ENCODE assay signal across 9 cellular contexts in the genomic region with DNA sequence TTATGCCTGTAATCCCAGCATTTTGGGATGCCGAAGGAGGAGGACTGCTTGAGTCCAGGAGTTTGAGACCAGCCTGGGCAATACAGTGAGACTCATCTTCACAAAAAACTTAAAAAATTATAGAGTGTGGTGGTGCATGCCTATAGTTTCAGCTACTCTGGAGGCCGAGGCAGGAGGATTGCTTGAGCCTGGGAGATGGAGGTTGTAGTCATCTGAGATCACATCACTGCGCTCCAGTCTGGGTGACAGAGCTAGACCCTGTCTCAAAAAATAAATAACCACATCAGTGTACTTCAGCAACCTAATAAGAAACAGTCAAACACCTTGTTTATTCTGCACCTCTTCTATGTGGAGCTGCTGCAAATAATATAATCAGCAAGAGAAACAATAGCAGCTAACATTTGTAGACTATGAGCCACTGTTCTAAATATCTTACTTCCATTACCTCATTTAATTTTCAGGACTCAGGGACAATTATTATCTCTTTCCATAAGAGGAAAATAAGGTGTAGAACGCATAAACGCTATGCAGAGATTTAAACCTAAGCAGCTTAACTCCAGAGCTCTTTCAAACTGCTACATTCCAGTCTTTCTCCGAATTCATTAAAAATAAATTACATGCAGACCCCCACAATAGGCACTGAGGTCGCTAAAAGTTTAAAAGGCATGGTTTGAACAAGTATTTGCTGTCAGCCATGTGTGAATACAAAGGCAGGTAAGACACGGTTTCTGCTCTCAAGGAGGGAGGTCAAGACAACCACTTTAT. TPM values are rescaled to one million over a fixed set of nuclear protein-coding genes. Genes with fewer than 3 reads are reported as not detected.
DNase-seq lines count a peak whose midpoint lies in the region; ATAC-seq, FAIRE-seq and TF ChIP-seq lines count a peak whose summit lies in the region.
"Had no signal": no experiment of that assay in that cellular context is flagged by ENCODE, and none has a peak within 500 bp of the region (broad histone marks: within the 10 kb centered on the region; RNA-seq: fewer than 3 reads in every experiment).

No MANE protein-coding gene starts in this region.

- in situ Hi-C loops in K562 (cut with MboI), result no loop called here

- POLR2A ChIA-PET in K562 (lab: Yijun Ruan, JAX), result interaction anchor here (1.1 to 1.7 kb wide), 2 partner anchors 9 to 367 kb away, joined by 3 to 4 read pairs; no protein-coding TSS in a partner anchor

- no peak for TF ChIP-seq EP300 in K562 (IDR thresholded peaks at IDR 0.05; ENCODE audit: low read length)

- ATAC-seq in Right ventricle myocardium inferior (no peak), K562 (no peak), GM19463 (IDR thresholded peaks at IDR 0.05; ENCODE audit: unreplicated experiment) (no peak)
- no peak for ATAC-seq in activated CD4-positive, CD25-positive, alpha-beta regulatory T cell treated with anti-CD3 and anti-CD28 coated beads, Interleukin-2, amount 50 U/mL, for 24 hours

- no peak overlapping the region for H3K18ac ChIP-seq in mesendoderm (ENCODE audit: low read length)

- TF ChIP-seq CTCF in right atrium auricular region (IDR thresholded peaks at IDR 0.05), result no peak
- no peak for TF ChIP-seq CTCF in K562 (IDR thresholded peaks at IDR 0.05 in 2 of 3, conservative IDR thresholded peaks at IDR 0.05 in 1 of 3; ENCODE audit: insufficient read depth in 2 of 3, low read depth in 1 of 3, low read length in 3 of 3)
- no peak for TF ChIP-seq CTCF in vagina (IDR thresholded peaks at IDR 0.05)

- H3K4me3 ChIP-seq in right atrium auricular region, result peak overlapping the region; percentile 60 to 89
- H3K4me3 ChIP-seq in K562, result peak overlapping the region; percentile 75
- peak overlapping the region; percentile 68 for H3K4me3 ChIP-seq in mesendoderm (ENCODE audit: low read length)
- H3K4me3 ChIP-seq in vagina, result peak overlapping the region; percentile 53 to 84

- TF ChIP-seq RAD21 in K562 (CRISPR knock-in tag; conservative IDR thresholded peaks at IDR 0.05 in 1 of 2, IDR thresholded peaks at IDR 0.05 in 1 of 2), result no peak

- TF ChIP-seq POLR2A in K562 (conservative IDR thresholded peaks at IDR 0.05), result no peak
- TF ChIP-seq POLR2A in vagina (IDR thresholded peaks at IDR 0.05), result no peak

- no peaks in the 10 kb centered on the region for H4K20me1 ChIP-seq in K562 (replicated peaks; ENCODE audit: control insufficient read depth, insufficient read depth, low read length)

- no peak overlapping the region for H2AK5ac ChIP-seq in mesendoderm (ENCODE audit: low read length)

- no peak overlapping the region for H2BK5ac ChIP-seq in mesendoderm (ENCODE audit: low read length)

- intact Hi-C loops in Right ventricle myocardium inferior (cut with DNase I) (loop anchor here (10.0 kb wide), 1 partner anchor 409 kb away; no protein-coding TSS in a partner anchor), K562 (cut with micrococcal nuclease) (no loop called here), vagina (cut with DNase I) (no loop called here)

- H4K5ac ChIP-seq in mesendoderm (ENCODE audit: low read length), result no peak overlapping the region

- peaks cover 2% of the 10 kb centered on the region for H3K79me1 ChIP-seq in mesendoderm (ENCODE audit: low read length)

- H3K9ac ChIP-seq in K562 (ENCODE audit: insufficient read depth in 1 of 2, low read depth in 2 of 2, low read length in 2 of 2) (peak overlapping the region in 1 of 2 experiments; percentile 80; a peak in 2 of 4 replicates), mesendoderm (ENCODE audit: low read length) (peak overlapping the region; percentile 84)

- DNase-seq in right atrium auricular region (ENCODE audit: low spot score) (no peak), Right ventricle myocardium inferior (ENCODE audit: missing footprints) (no peak), K562 (ENCODE audit: extremely low read depth in 1 of 4, low spot score in 3 of 4) (peak in 1 of 4 experiments; percentile 16), mesendoderm (no peak), vagina (ENCODE audit: extremely low spot score in 2 of 2) (no peak), COR-L47 (lab: John Stamatoyannopoulos, UW) (no peak)

- H2BK120ac ChIP-seq in mesendoderm (ENCODE audit: low read depth, low read length), result no peak overlapping the region

- no peak overlapping the region for H3K23ac ChIP-seq in mesendoderm (ENCODE audit: low read length)

- peak overlapping the region; percentile 99 for H2AFZ ChIP-seq in K562 (ENCODE audit: low read depth, low read length)

- H3K27me3 ChIP-seq in right atrium auricular region (no peaks in the 10 kb centered on the region), K562 (ENCODE audit: control insufficient read depth in 2 of 2, insufficient read depth in 2 of 2, low read length in 2 of 2) (no peaks in the 10 kb centered on the region), mesendoderm (ENCODE audit: insufficient read depth, low read length, poor library complexity) (no peaks in the 10 kb centered on the region), vagina (no peaks in the 10 kb centered on the region)

- H3K27ac ChIP-seq in right atrium auricular region (peak overlapping the region in 1 of 2 donors; percentile 91), K562 (ENCODE audit: extremely low read depth, low read depth, low read length) (peak overlapping the region; percentile 82; the same call in 1 of the 3 replicates), mesendoderm (ENCODE audit: low read depth, low read length) (no peak overlapping the region), vagina (peak overlapping the region; percentile 89)

- no peaks in the 10 kb centered on the region for H3K9me1 ChIP-seq in K562 (ENCODE audit: control insufficient read depth, insufficient read depth, low read length)

- H2BK15ac ChIP-seq in mesendoderm (replicated peaks; ENCODE audit: low read depth), result no peak overlapping the region

- CTCF ChIA-PET in K562 (lab: Yijun Ruan, JAX; ENCODE audit: low intra/inter-chr PET ratio), result no interaction called here

- H3K4me1 ChIP-seq in right atrium auricular region (peaks cover 0 to 19% of the 10 kb centered on the region in 2 donors), K562 (replicated peaks in 1 of 2; ENCODE audit: control insufficient read depth in 2 of 2, insufficient read depth in 2 of 2, low read length in 2 of 2) (peaks cover 6 to 12% of the 10 kb centered on the region in 2 experiments; a peak in 3 of 5 replicates), mesendoderm (ENCODE audit: control insufficient read depth, low read depth, low read length) (no peaks in the 10 kb centered on the region), vagina (peaks cover 23% of the 10 kb centered on the region)

- H3K9me3 ChIP-seq in right atrium auricular region (no peaks in the 10 kb centered on the region), K562 (replicated peaks; ENCODE audit: control insufficient read depth, insufficient read depth, low read depth, low read length) (no peaks in the 10 kb centered on the region), vagina (no peaks in the 10 kb centered on the region)

- no TSS peak for BruUV-seq in K562 (replicated peaks; lab: Mats Ljungman, UMichigan)

- H3K36me3 ChIP-seq in right atrium auricular region (peaks cover 14% of the 10 kb centered on the region), K562 (ENCODE audit: control insufficient read depth, insufficient read depth, low read length) (peaks cover 35% of the 10 kb centered on the region; the same call in 1 of the 3 replicates), mesendoderm (ENCODE audit: control insufficient read depth, insufficient read depth, low read length) (no peaks in the 10 kb centered on the region), vagina (peaks cover 0 to 3% of the 10 kb centered on the region in 2 donors)

- FAIRE-seq in K562 (lab: Jason Lieb, UNC), result no peak
- FAIRE-seq: GM12891 had no signal

- H4K8ac ChIP-seq in mesendoderm (ENCODE audit: low read depth, low read length), result no peak overlapping the region

- H3K79me2 ChIP-seq in K562 (ENCODE audit: control insufficient read depth, insufficient read depth, low read length) (peaks cover 29% of the 10 kb centered on the region), mesendoderm (ENCODE audit: control insufficient read depth, insufficient read depth, low read length) (peaks cover 15% of the 10 kb centered on the region)

- H3K4me2 ChIP-seq in K562 (ENCODE audit: insufficient read depth, low read length), result peak overlapping the region; percentile 92
- peak overlapping the region; percentile 41 for H3K4me2 ChIP-seq in mesendoderm (ENCODE audit: low read length)

- peak overlapping the region; percentile 92 for H3K56ac ChIP-seq in mesendoderm (ENCODE audit: low read length)

- no peak overlapping the region for H3K4ac ChIP-seq in mesendoderm (ENCODE audit: low read depth, low read length)

- WGBS in K562 (ENCODE audit: insufficient coverage, low coverage, missing lambda C conversion rate), result 30% methylated on average over 8 of the region's 8 CpGs
- no CpG with 5 or more reads among the region's 8 CpGs for WGBS in mesendoderm (ENCODE audit: extremely low coverage, insufficient coverage, low lambda C conversion rate)

TF ChIP-seq in K562, 482 proteins besides CTCF, POLR2A, EP300 and RAD21:
- TF ChIP-seq CCNT2 (IDR thresholded peaks at IDR 0.05; ENCODE audit: borderline replicate concordance, extremely low read depth, insufficient read length, low read depth, low read length), result no peak
- peak; percentile 23 for TF ChIP-seq RBM25 (IDR thresholded peaks at IDR 0.05; ENCODE audit: low read depth, low read length, severe bottlenecking)
- TF ChIP-seq ZNF143 (CRISPR knock-in tag; IDR thresholded peaks at IDR 0.05), result no peak
- TF ChIP-seq ZNF431 (CRISPR knock-in tag; IDR thresholded peaks at IDR 0.05), result no peak

RNA-seq across cellular contexts. Expression of a gene that starts 1.2 kb away (rescaled TPM):
- 10 to 100 TPM in 1 of 2 donors, 1 to 10 TPM in 1; 7.7 to 14.8 TPM for total RNA-seq in right atrium auricular region
- 15.6 TPM for total RNA-seq in Right ventricle myocardium inferior
- total RNA-seq in K562 (2011; cell fraction: chromatin; rRNA removed; ENCODE audit: low replicate concordance), result 27.2 and 76.5 TPM in 2 replicates
- total RNA-seq in K562 (2011; cell fraction: nucleolus; rRNA removed), result 17.4 and 19.5 TPM in 2 replicates
- total RNA-seq in K562 (2011; cell fraction: nucleoplasm; rRNA removed), result 23.3 and 30.9 TPM in 2 replicates
- total RNA-seq in K562 (2014; rRNA removed), result 25.5 and 28.6 TPM in 2 replicates
- total RNA-seq in K562 (2014; rRNA removed; fragmentation: Illumina TruSeq; extraction: Trizol), result 43.5 and 44.8 TPM in 2 replicates
- total RNA-seq in K562 (2015; rRNA removed; fragmentation: Illumina TruSeq; extraction: Trizol), result 37.0 and 41.3 TPM in 2 replicates
- 29.3 and 31.0 TPM in 2 replicates for total RNA-seq in K562 (2021)
- 33.3 and 48.0 TPM in 2 replicates for polyA plus RNA-seq in K562 (2011; rRNA removed)
- 9.0 and 18.4 TPM in 2 replicates for polyA plus RNA-seq in K562 (2011; cell fraction: cytosol; rRNA removed)
- polyA plus RNA-seq in K562 (2011; cell fraction: nucleus; rRNA removed), result 13.4 and 23.2 TPM in 2 replicates
- 21.9 and 31.1 TPM in 2 replicates for polyA plus RNA-seq in K562 (2012)
- polyA plus RNA-seq in K562 (2014; fragmentation: Illumina TruSeq; extraction: Trizol), result 28.7 and 29.8 TPM in 2 replicates
- 10 to 100 TPM; 34.2 to 34.9 TPM for polyA plus RNA-seq in K562 (2014; fragmentation: Nextera tagmentation; extraction: Ambion mirVana)
- polyA plus RNA-seq in K562 (2014; rRNA removed), result 26.8 and 31.5 TPM in 2 replicates
- 38.3 and 43.9 TPM in 2 replicates for polyA minus RNA-seq in K562 (2011; rRNA and poly(A)+ RNA removed)
- 14.5 and 14.7 TPM in 2 replicates for polyA minus RNA-seq in K562 (2011; cell fraction: cytosol; rRNA and poly(A)+ RNA removed)
- 28.5 and 42.0 TPM in 2 replicates for polyA minus RNA-seq in K562 (2011; cell fraction: nucleus; rRNA and poly(A)+ RNA removed)
- 32.7 TPM for polyA plus RNA-seq in mesendoderm (2013, experiment 1 of 2)
- 31.4 TPM for polyA plus RNA-seq in mesendoderm (2013, experiment 2 of 2)
- 13.5 TPM for total RNA-seq in vagina
